8 cellular contexts compared by ENCODE assay signal in the genomic region with DNA sequence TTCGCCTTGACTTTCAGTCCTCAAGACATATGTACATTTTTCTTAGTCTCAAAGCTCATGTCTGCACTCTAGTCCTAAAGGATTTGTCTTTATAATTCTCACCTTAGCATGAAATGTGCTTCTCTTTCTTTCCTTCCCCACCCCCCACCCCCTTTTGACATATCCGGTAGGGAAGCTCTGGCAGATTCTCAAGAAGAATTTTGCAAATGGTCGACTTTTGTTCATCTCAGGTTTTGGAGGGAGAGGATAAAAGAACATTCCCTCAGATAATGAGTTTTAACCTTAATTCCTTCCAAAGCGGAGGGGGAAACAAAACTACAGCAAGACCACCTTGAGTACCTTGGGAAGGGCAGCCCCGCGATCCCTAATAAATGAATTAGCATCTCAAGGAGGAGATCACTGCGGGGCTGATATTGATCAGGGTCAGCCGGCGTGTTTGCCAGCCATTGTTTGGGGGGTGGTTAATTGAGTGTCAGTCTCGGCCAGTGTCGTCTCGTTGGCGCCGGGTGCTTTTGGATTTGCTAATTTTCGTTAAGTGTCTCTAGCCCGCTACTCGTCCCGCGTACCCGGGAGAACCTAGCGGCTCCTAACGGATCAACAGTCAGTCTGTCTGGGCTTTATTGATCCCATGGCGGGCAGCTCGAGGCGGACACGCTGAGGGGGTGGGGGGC. TPM values are rescaled to one million over a fixed set of nuclear protein-coding genes. Genes with fewer than 3 reads are reported as not detected.
DNase-seq lines count a peak whose midpoint lies in the region; ATAC-seq, FAIRE-seq and TF ChIP-seq lines count a peak whose summit lies in the region.

No MANE protein-coding gene starts in this region.

- peak; percentile 21 to 44; a peak in 5 of 6 replicates for ATAC-seq in A549
- peak; percentile 57 for ATAC-seq in WTC11
- ATAC-seq in HG02840 (IDR thresholded peaks at IDR 0.05; ENCODE audit: low FRiP score, unreplicated experiment): no peak

- TF ChIP-seq CTCF in A549 (IDR thresholded peaks at IDR 0.05) (no peak), WTC11 (IDR thresholded peaks at IDR 0.05) (no peak), fibroblast of mammary gland (conservative IDR thresholded peaks at IDR 0.05; ENCODE audit: control insufficient read depth, insufficient read depth, low read depth, low read length) (no peak)

- H3K27ac Mint-ChIP-seq in WTC11: peak overlapping the region; percentile 90

- peaks cover 34% of the 10 kb centered on the region for H3K4me1 Mint-ChIP-seq in WTC11

- peak overlapping the region; percentile 99 for H3K4me3 ChIP-seq in A549
- peak overlapping the region; percentile 65 for H3K4me3 ChIP-seq in H7 (ENCODE audit: insufficient read depth, low read depth, low read length)
- peak overlapping the region; percentile 29 for H3K4me3 ChIP-seq in fibroblast of mammary gland (ENCODE audit: control insufficient read depth, low read depth, low read length)
- H3K4me3 ChIP-seq in neuron (ENCODE audit: low read length): peak overlapping the region; percentile 38
- peak overlapping the region in 1 of 2 donors; percentile 80 for H3K4me3 ChIP-seq in small intestine (ENCODE audit: low read depth in 1 of 2, low read length in 2 of 2)

- H3K4me1 ChIP-seq in A549 (peaks cover 26% of the 10 kb centered on the region), neuron (ENCODE audit: insufficient read depth, low read length) (peaks cover 28% of the 10 kb centered on the region), small intestine (ENCODE audit: control insufficient read depth in 2 of 2, insufficient read depth in 1 of 2, low read depth in 1 of 2, low read length in 1 of 2) (no peaks in the 10 kb centered on the region)

- TF ChIP-seq EP300 in A549 (IDR thresholded peaks at IDR 0.05): no peak

- H3K9me3 Mint-ChIP-seq in WTC11: no peaks in the 10 kb centered on the region

- H3K27me3 ChIP-seq in H7 (ENCODE audit: control insufficient read depth, insufficient read depth, low read length): no peaks in the 10 kb centered on the region
- peaks cover 44% of the 10 kb centered on the region for H3K27me3 ChIP-seq in neuron (ENCODE audit: insufficient read depth, low read length)
- H3K27me3 ChIP-seq in small intestine (ENCODE audit: control insufficient read depth in 2 of 2, insufficient read depth in 2 of 2, low read length in 2 of 2): peaks cover 8 to 28% of the 10 kb centered on the region in 2 donors

- peaks cover 3% of the 10 kb centered on the region; the same call in 1 of the 2 replicates for H3K36me3 Mint-ChIP-seq in WTC11

- POLR2A ChIA-PET in A549 (lab: Yijun Ruan, JAX): interaction anchor here (1.1 kb wide), 1 partner anchor 315 kb away, joined by 3 read pairs; no protein-coding TSS in a partner anchor
- POLR2A ChIA-PET in WTC11 (lab: Charles Lee): no interaction called here

- TF ChIP-seq RAD21 in A549 (conservative IDR thresholded peaks at IDR 0.05 in 1 of 2, IDR thresholded peaks at IDR 0.05 in 1 of 2): no peak

- no peaks in the 10 kb centered on the region for H3K9me3 ChIP-seq in A549
- no peaks in the 10 kb centered on the region for H3K9me3 ChIP-seq in neuron (ENCODE audit: low read length)
- H3K9me3 ChIP-seq in small intestine (ENCODE audit: control insufficient read depth, low read depth): no peaks in the 10 kb centered on the region

- peak overlapping the region; percentile 95 for H3K4me2 ChIP-seq in A549

- H3K27ac ChIP-seq in A549 (peak overlapping the region; percentile 85 to 94), small intestine (ENCODE audit: low read depth in 1 of 2, low read length in 1 of 2) (no peak overlapping the region)

- DNase-seq in A549 (ENCODE audit: low read depth in 1 of 2, low spot score in 1 of 2): no peak
- peak; percentile 69 for DNase-seq in H7
- peak; percentile 73 for DNase-seq in WTC11 (ENCODE audit: low spot score)
- no peak for DNase-seq in fibroblast of mammary gland (ENCODE audit: low read depth)
- no peak for DNase-seq in NCI-H2081 (lab: John Stamatoyannopoulos, UW)
- no peak for DNase-seq in small intestine

- CTCF ChIA-PET in A549 (lab: Yijun Ruan, JAX) (interaction anchor here (0.7 to 4.4 kb wide), 18 partner anchors 11 to 1299 kb away, joined by 3 to 42 read pairs (median 4); no protein-coding TSS in a partner anchor), WTC11 (lab: Charles Lee) (interaction anchor here (0.7 to 1.6 kb wide), 6 partner anchors 10 to 628 kb away, joined by 3 to 9 read pairs (median 5); no protein-coding TSS in a partner anchor)

- peak overlapping the region; percentile 78 for H3K4me3 Mint-ChIP-seq in WTC11

- H3K27me3 Mint-ChIP-seq in WTC11 (ENCODE audit: low read depth): peaks cover 3% of the 10 kb centered on the region; the same call in 1 of the 2 replicates

- FAIRE-seq in A549 (lab: Jason Lieb, UNC) (no peak), small intestine (lab: Jason Lieb, UNC) (no peak)

- 0 out of 2 replicates have a peak, but pooled peaks cover 2% of the 10 kb centered on the region for H3K36me3 ChIP-seq in H7 (replicated peaks; ENCODE audit: control insufficient read depth, insufficient read depth, low read length)
- H3K36me3 ChIP-seq in neuron (ENCODE audit: insufficient read depth, low read length): no peaks in the 10 kb centered on the region
- H3K36me3 ChIP-seq in small intestine (ENCODE audit: control insufficient read depth in 2 of 2, insufficient read depth in 2 of 2, low read length in 2 of 2): no peaks in the 10 kb centered on the region

- no peak for TF ChIP-seq POLR2A in A549 (IDR thresholded peaks at IDR 0.05; ENCODE audit: low read length)

- WGBS in A549 (ENCODE audit: missing lambda C conversion rate): 41% methylated on average over 25 of the region's 26 CpGs
- 6 to 8% (median 6%) methylated on average over 26 of the region's 26 CpGs for WGBS in small intestine, 3 donors

- H2AFZ ChIP-seq in neuron (ENCODE audit: low read depth, low read length): peak overlapping the region; percentile 85

TF ChIP-seq in A549, 52 proteins besides CTCF, POLR2A, EP300 and RAD21:
- no peak for TF ChIP-seq MAZ (IDR thresholded peaks at IDR 0.05; ENCODE audit: borderline replicate concordance, low read depth, low read length)
- peak; percentile 85; the same call in 1 of the 2 replicates for TF ChIP-seq CBX8 (IDR thresholded peaks at IDR 0.05)
- peak; percentile 44; the same call in 1 of the 2 replicates for TF ChIP-seq RNF2 (IDR thresholded peaks at IDR 0.05; ENCODE audit: borderline replicate concordance, low read depth)

TF ChIP-seq in WTC11, 78 proteins besides CTCF, POLR2A, EP300 and RAD21 (continues in another document):
- no peak for TF ChIP-seq ZNF671 (CRISPR knock-in tag; IDR thresholded peaks at IDR 0.05)
- TF ChIP-seq, protein P1, sequence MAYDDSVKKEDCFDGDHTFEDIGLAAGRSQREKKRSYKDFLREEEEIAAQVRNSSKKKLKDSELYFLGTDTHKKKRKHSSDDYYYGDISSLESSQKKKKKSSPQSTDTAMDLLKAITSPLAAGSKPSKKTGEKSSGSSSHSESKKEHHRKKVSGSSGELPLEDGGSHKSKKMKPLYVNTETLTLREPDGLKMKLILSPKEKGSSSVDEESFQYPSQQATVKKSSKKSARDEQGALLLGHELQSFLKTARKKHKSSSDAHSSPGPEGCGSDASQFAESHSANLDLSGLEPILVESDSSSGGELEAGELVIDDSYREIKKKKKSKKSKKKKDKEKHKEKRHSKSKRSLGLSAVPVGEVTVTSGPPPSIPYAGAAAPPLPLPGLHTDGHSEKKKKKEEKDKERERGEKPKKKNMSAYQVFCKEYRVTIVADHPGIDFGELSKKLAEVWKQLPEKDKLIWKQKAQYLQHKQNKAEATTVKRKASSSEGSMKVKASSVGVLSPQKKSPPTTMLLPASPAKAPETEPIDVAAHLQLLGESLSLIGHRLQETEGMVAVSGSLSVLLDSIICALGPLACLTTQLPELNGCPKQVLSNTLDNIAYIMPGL (CRISPR knock-in tag; IDR thresholded peaks at IDR 0.05): no peak
- TF ChIP-seq ZNF416 (CRISPR knock-in tag; IDR thresholded peaks at IDR 0.05): no peak
- no peak for TF ChIP-seq NFATC4 (CRISPR knock-in tag; IDR thresholded peaks at IDR 0.05)
- no peak for TF ChIP-seq ZNF219 (CRISPR knock-in tag; IDR thresholded peaks at IDR 0.05; ENCODE audit: borderline replicate concordance)
- no peak for TF ChIP-seq NR2C2 (CRISPR knock-in tag; IDR thresholded peaks at IDR 0.05)
- no peak for TF ChIP-seq CBFB (CRISPR knock-in tag; IDR thresholded peaks at IDR 0.05; ENCODE audit: low read depth)
- TF ChIP-seq, protein P2, sequence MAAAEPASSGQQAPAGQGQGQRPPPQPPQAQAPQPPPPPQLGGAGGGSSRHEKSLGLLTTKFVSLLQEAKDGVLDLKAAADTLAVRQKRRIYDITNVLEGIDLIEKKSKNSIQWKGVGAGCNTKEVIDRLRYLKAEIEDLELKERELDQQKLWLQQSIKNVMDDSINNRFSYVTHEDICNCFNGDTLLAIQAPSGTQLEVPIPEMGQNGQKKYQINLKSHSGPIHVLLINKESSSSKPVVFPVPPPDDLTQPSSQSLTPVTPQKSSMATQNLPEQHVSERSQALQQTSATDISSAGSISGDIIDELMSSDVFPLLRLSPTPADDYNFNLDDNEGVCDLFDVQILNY (CRISPR knock-in tag; IDR thresholded peaks at IDR 0.05): no peak
- TF ChIP-seq, protein P3, sequence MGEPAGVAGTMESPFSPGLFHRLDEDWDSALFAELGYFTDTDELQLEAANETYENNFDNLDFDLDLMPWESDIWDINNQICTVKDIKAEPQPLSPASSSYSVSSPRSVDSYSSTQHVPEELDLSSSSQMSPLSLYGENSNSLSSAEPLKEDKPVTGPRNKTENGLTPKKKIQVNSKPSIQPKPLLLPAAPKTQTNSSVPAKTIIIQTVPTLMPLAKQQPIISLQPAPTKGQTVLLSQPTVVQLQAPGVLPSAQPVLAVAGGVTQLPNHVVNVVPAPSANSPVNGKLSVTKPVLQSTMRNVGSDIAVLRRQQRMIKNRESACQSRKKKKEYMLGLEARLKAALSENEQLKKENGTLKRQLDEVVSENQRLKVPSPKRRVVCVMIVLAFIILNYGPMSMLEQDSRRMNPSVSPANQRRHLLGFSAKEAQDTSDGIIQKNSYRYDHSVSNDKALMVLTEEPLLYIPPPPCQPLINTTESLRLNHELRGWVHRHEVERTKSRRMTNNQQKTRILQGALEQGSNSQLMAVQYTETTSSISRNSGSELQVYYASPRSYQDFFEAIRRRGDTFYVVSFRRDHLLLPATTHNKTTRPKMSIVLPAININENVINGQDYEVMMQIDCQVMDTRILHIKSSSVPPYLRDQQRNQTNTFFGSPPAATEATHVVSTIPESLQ (CRISPR knock-in tag; IDR thresholded peaks at IDR 0.05): no peak
- no peak for TF ChIP-seq MYBL2 (CRISPR knock-in tag; IDR thresholded peaks at IDR 0.05)

RNA-seq across cellular contexts. Expression of a gene that starts 0.9 kb away (rescaled TPM):
- 40.5 and 60.8 TPM in 2 replicates for polyA plus RNA-seq in A549 (2011; rRNA removed)
- polyA plus RNA-seq in A549 (2012; cell fraction: cytosol; rRNA removed): 20.6 and 25.0 TPM in 2 replicates
- polyA plus RNA-seq in A549 (2012; cell fraction: nucleus; rRNA removed): 24.3 and 33.2 TPM in 2 replicates
- 23.2 to 26.1 TPM (median 25.6 TPM) in 3 replicates for polyA plus RNA-seq in A549 (2017; fragmentation: RNase III; extraction: RNeasy Plus Mini Kit Qiagen cat#74134 plus additional on column Dnase treatment)
- polyA minus RNA-seq in A549 (2011; rRNA and poly(A)+ RNA removed): 25.2 and 32.9 TPM in 2 replicates
- 74.9 and 79.1 TPM in 2 replicates for total RNA-seq in H7 (2014; rRNA removed; shearing (Covaris generic))
- 26.4 to 29.0 TPM (median 27.4 TPM) in 3 replicates for total RNA-seq in WTC11 (2021)
- 1 to 10 TPM in 2 of 3 donors, not detected in 1; 1.1 to 1.3 TPM for polyA plus RNA-seq in small intestine

Comparison
In these comparisons a context has a peak if more than half of its experiments do, and no peak if none do; other contexts are left out.
1. DNase-seq: peak in H7 (single experiment) and WTC11 (single experiment); none in A549 (0 of 2), fibroblast of mammary gland (single experiment), NCI-H2081 (0 of 2) and small intestine (single experiment).
2. H3K27ac ChIP-seq: peak in A549 (2 of 2); none in small intestine (0 of 2).